Comparison of ENCODE assay signal across 15 cellular contexts in the genomic region with DNA sequence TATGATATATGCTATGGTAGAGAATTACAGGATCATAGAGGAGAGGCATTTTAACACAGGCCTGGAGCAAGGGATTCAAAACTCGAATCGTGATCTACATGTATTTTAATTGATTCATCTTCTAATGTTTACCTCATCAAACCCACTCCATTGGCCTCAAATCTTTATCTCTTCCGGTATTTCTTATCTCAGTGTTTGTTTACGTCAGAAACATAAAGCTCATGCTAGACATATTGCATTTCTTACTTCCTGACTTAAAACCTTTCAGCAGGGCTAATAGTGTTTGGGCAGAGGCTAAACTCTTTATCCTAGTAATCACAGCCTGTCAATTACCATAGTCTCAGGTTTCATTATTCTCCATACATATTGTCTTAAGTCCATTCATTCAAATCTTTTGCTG.
"Had no signal": no experiment of that assay in that cellular context is flagged by ENCODE, and none has a peak within 500 bp of the region (broad histone marks: within the 10 kb centered on the region; RNA-seq: fewer than 3 reads in every experiment).

No MANE protein-coding gene starts in this region.

- H3K9me3 ChIP-seq: esophagus squamous epithelium, left ventricle myocardium inferior, psoas muscle, right lobe of liver had no signal

- H3K36me3 ChIP-seq: esophagus squamous epithelium, heart left ventricle, left ventricle myocardium inferior, right lobe of liver had no signal

- H3K27ac ChIP-seq: esophagus squamous epithelium, heart left ventricle, left ventricle myocardium inferior, psoas muscle, right lobe of liver had no signal

- H3K4me1 ChIP-seq: psoas muscle had no signal

- H3K27me3 ChIP-seq: esophagus squamous epithelium, heart left ventricle, right lobe of liver had no signal

- DNase-seq: activated B cell treated with CpG ODN at 0.5 μM for 24 hours; activated CD4-positive, alpha-beta T cell treated with anti-CD3 and anti-CD28 coated beads, Interleukin-2, amount 10 ng/mL, durations not matched to agents 24 days and 14 days; activated CD8-positive, alpha-beta memory T cell treated with anti-CD3 and anti-CD28 coated beads for 24 hours; esophagus squamous epithelium; heart left ventricle; islet precursor cell; left ventricle myocardium inferior; mesenchymal stem cell; psoas muscle; right lobe of liver; stimulated activated CD4-positive, alpha-beta T cell treated with anti-CD3 and anti-CD28 coated beads, Interleukin-2, amount 100 ng/mL, for 24 hours; stimulated activated naive B cell treated with anti-CD40 and anti-IgM and Interleukin-4, amounts not matched to agents 10 μg/mL and 1 μg/mL and 100 μg/mL, for 72 hours; substantia nigra; T-helper 17 cell had no signal

- H3K4me3 ChIP-seq: esophagus squamous epithelium, heart left ventricle, left ventricle myocardium inferior, psoas muscle, right lobe of liver had no signal

- FAIRE-seq: frontal cortex had no signal
